In genomic region chr10:59109826-59110225, GRCh38 we compare ENCODE assay signal across 14 cellular contexts.
"Had no signal": no experiment of that assay in that cellular context is flagged by ENCODE, and none has a peak within 500 bp of the region (broad histone marks: within the 10 kb centered on the region; RNA-seq: fewer than 3 reads in every experiment).

No MANE protein-coding gene starts in this region.

- H3K4me3 ChIP-seq: gastroesophageal sphincter, heart left ventricle, sigmoid colon, tibial nerve had no signal

- H3K27me3 ChIP-seq: gastroesophageal sphincter, heart left ventricle, sigmoid colon, tibial nerve had no signal

- H3K27ac ChIP-seq: gastroesophageal sphincter, heart left ventricle, sigmoid colon, tibial nerve had no signal

- H3K36me3 ChIP-seq: gastroesophageal sphincter, heart left ventricle, sigmoid colon, tibial nerve had no signal

- H3K4me1 ChIP-seq: heart left ventricle, sigmoid colon had no signal

- H3K9me3 ChIP-seq: gastroesophageal sphincter, heart left ventricle, sigmoid colon, tibial nerve had no signal

- DNase-seq: activated B cell treated with CpG ODN at 0.5 μM for 24 hours; activated CD4-positive, alpha-beta T cell treated with anti-CD3 and anti-CD28 coated beads for 48 hours; activated CD8-positive, alpha-beta T cell treated with anti-CD3 and anti-CD28 coated beads for 36 hours; activated naive CD4-positive, alpha-beta T cell treated with anti-CD3 and anti-CD28 coated beads, Interleukin-2, amount 10 ng/mL, durations not matched to agents 7 days and 5 days; activated T-cell treated with anti-CD3 and anti-CD28 coated beads, Interleukin-2, amount 50 U/mL, for 24 hours; aorta; effector CD4-positive, alpha-beta T cell; heart left ventricle; mesendoderm; naive thymus-derived CD4-positive, alpha-beta T cell; sigmoid colon; stimulated activated naive B cell treated with anti-CD40 and anti-IgM and Interleukin-4, amounts not matched to agents 10 μg/mL and 1 μg/mL and 100 μg/mL, for 72 hours had no signal
